8 cellular contexts compared by ENCODE assay signal in the genomic region with DNA sequence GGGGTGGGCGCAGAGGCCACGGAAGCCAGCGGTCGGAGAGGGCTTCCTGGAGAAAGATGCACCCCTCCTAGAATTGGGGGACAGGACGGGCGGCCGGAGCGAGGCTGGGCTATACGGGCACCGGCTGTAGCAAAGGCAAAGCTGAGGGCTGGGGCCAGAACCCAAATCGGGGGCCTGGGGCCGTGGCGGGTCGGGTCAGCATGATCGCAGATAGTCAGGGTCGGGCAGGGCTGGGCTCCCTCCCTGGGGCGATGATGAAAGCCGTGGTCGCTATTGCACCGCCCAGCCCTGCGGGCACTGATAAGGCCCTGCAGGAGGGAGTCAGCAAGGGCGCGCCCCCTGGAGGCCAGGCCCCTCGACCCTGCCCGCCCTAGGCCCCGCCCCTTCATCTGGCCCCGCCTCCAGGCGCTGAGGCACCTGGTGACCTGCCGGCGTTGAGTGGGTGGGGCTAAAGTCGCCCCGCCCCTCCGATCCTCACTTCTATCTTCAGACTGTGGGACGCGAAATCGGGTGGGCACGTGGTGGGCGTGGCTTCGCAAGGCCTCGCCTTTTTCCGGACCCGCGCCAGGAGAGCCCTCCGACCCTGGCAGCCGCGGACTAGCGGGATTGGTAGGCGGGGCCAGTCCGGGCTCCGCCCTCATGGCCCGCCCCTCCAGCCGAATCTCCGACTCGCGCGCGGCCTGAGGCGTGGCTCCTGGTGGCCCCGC.
DNase-seq lines count a peak whose midpoint lies in the region; ATAC-seq lines count a peak whose summit lies in the region.

No MANE protein-coding gene starts in this region.

- ATAC-seq in GM19043 (IDR thresholded peaks at IDR 0.05; ENCODE audit: low read depth, unreplicated experiment), result peak; percentile 50
- ATAC-seq in HG03342 (IDR thresholded peaks at IDR 0.05; ENCODE audit: unreplicated experiment), result peak; percentile 58

- DNase-seq in Ammon's horn (ENCODE audit: low spot score) (peak; percentile 93), NCI-H345 treated with DMSO at 0.1 percent for 48 hours (lab: John Stamatoyannopoulos, UW; ENCODE audit: unreplicated experiment) (peak; percentile 93), islet precursor cell (peak; percentile 100)
- peak; percentile 94 for DNase-seq in activated CD4-positive, CD25-positive, alpha-beta regulatory T cell treated with anti-CD3 and anti-CD28 coated beads, Interleukin-2, amount 50 U/mL, for 16 hours (ENCODE audit: low read depth, low spot score)
- DNase-seq in central memory CD4-positive, alpha-beta T cell, result peak; percentile 98
- DNase-seq in stimulated activated CD4-positive, alpha-beta T cell treated with anti-CD3 and anti-CD28 coated beads, Interleukin-15, amount 100 ng/mL, for 1 hour (ENCODE audit: low read depth in 1 of 2, low spot score in 1 of 2), result peak; percentile 98 to 100

Comparison
In these comparisons a context has a peak if more than half of its experiments do, and no peak if none do; other contexts are left out.
1. Peak in every context shown above with its lines: DNase-seq and ATAC-seq.